In the genomic region with DNA sequence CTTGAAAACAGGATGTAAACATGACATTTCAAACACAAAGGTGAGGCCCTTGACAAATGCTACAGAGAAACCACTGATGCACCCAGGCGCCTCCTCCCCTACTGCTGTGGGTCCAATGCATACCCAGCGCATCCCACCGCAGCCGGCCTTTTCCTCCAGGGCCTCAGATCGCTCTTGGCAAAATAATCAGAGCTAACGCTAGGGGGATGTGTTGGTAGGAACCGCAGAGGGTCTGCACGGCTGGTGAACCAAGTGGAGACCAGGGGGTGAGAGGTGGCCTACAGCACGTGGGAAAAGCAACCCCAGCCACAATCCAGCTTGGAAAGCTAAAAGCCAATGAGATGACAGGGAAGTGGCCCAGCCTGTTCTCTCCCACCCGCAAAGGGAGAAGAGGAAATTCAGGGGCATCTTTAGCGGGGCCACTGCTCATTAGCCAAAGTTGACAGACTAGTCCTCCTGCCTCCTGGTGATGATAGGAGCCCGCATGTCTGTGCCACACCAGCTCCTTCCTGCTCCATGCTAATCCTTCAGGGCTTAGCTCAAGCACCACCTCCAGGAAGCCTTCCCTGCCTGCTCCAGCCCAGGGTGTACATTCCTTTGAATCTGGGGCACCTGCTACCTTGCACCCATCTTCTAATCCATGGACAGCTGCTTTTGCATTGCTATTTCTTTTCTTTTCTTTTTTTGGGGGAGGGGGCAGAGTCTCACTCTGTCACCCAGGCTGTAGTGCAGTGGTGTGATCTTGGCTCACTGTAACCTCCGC, we compare ENCODE assay signal across 1 cellular context.
TF ChIP-seq lines count a peak whose summit lies in the region.

No MANE protein-coding gene starts in this region.

TF ChIP-seq in K562, 482 proteins besides CTCF, POLR2A, EP300 and RAD21:
- no peak for TF ChIP-seq ZNF512 (tag; IDR thresholded peaks at IDR 0.05)
- peak; percentile 72 for TF ChIP-seq ZFP36 (IDR thresholded peaks at IDR 0.05; ENCODE audit: low read depth, low read length, partially characterized antibody)
TF ChIP-seq in K562: peak in this region for 1.
